ENCODE assay signal across 23 cellular contexts in the genomic region with DNA sequence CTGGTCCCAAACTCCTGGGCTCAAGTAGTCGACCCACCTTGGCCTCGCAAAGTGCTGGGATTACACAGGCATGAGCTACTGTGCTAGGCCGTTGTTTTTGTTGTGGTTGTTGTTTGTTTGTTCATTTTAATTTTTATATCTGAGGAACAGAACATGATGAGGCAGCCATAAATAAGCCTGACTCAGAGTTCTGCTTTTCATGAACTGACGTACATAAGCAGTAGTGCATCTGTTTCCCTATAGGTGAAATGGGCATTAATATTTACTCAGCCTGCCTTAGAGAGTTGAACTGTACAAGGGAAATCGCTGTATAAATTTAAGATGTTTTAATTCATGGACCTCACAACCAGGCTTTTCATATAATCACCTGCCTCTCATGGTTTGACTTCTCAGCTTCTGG.
DNase-seq lines count a peak whose midpoint lies in the region; ATAC-seq lines count a peak whose summit lies in the region.
"Had no signal": no experiment of that assay in that cellular context is flagged by ENCODE, and none has a peak within 500 bp of the region (broad histone marks: within the 10 kb centered on the region; RNA-seq: fewer than 3 reads in every experiment).

No MANE protein-coding gene starts in this region.

- ATAC-seq in GM21367 (IDR thresholded peaks at IDR 0.05; ENCODE audit: unreplicated experiment) (no peak), HG02798 (IDR thresholded peaks at IDR 0.05; ENCODE audit: poor library complexity, unreplicated experiment) (no peak)
- ATAC-seq: CD8-positive, alpha-beta T cell; K562; T-cell had no signal

- intact Hi-C loops in dendritic cell treated with granulocyte-macrophage colony-stimulating factor and Interleukin-4, amounts not matched to agents 40 ng/mL and 50 ng/mL, for 4 days (cut with micrococcal nuclease), result loop anchor here (1.0 kb wide), 1 partner anchor 33 kb away; no protein-coding TSS in a partner anchor
- intact Hi-C loops in activated naive CD4-positive, alpha-beta T cell treated with anti-CD3 and anti-CD28 coated beads for 36 hours (cut with micrococcal nuclease), result loop anchor here (5.0 to 10.0 kb wide), 3 partner anchors 45 to 1268 kb away; no protein-coding TSS in a partner anchor

- no peaks in the 10 kb centered on the region for H3K9me3 Mint-ChIP-seq in dendritic cell treated with granulocyte-macrophage colony-stimulating factor and Interleukin-4, amounts not matched to agents 40 ng/mL and 50 ng/mL, for 4 days
- H3K9me3 Mint-ChIP-seq in activated naive CD4-positive, alpha-beta T cell treated with anti-CD3 and anti-CD28 coated beads for 36 hours, result no peaks in the 10 kb centered on the region
- H3K9me3 Mint-ChIP-seq: CD8-positive, alpha-beta T cell; T-cell had no signal

- H3K36me3 Mint-ChIP-seq in dendritic cell treated with granulocyte-macrophage colony-stimulating factor and Interleukin-4, amounts not matched to agents 40 ng/mL and 50 ng/mL, for 4 days (ENCODE audit: low read depth), result no peaks in the 10 kb centered on the region
- H3K36me3 Mint-ChIP-seq in activated naive CD4-positive, alpha-beta T cell treated with anti-CD3 and anti-CD28 coated beads for 36 hours (ENCODE audit: low read depth), result no peaks in the 10 kb centered on the region

- CTCF ChIA-PET in activated naive CD4-positive, alpha-beta T cell treated with anti-CD3 and anti-CD28 coated beads for 36 hours (lab: Charles Lee), result interaction anchor here (0.6 to 5.5 kb wide), 6 partner anchors 21 to 395 kb away, joined by 3 to 19 read pairs (median 3); no protein-coding TSS in a partner anchor

- no peaks in the 10 kb centered on the region for H3K27me3 Mint-ChIP-seq in dendritic cell treated with granulocyte-macrophage colony-stimulating factor and Interleukin-4, amounts not matched to agents 40 ng/mL and 50 ng/mL, for 4 days
- no peaks in the 10 kb centered on the region for H3K27me3 Mint-ChIP-seq in activated naive CD4-positive, alpha-beta T cell treated with anti-CD3 and anti-CD28 coated beads for 36 hours (ENCODE audit: low read depth)
- H3K27me3 Mint-ChIP-seq: T-cell had no signal

- H3K4me1 Mint-ChIP-seq in dendritic cell treated with granulocyte-macrophage colony-stimulating factor and Interleukin-4, amounts not matched to agents 40 ng/mL and 50 ng/mL, for 4 days (ENCODE audit: low read depth), result peaks cover 19% of the 10 kb centered on the region
- peaks cover 30% of the 10 kb centered on the region for H3K4me1 Mint-ChIP-seq in activated naive CD4-positive, alpha-beta T cell treated with anti-CD3 and anti-CD28 coated beads for 36 hours (ENCODE audit: low read depth)

- H3K4me3 Mint-ChIP-seq in dendritic cell treated with granulocyte-macrophage colony-stimulating factor and Interleukin-4, amounts not matched to agents 40 ng/mL and 50 ng/mL, for 4 days, result no peak overlapping the region
- no peak overlapping the region for H3K4me3 Mint-ChIP-seq in activated naive CD4-positive, alpha-beta T cell treated with anti-CD3 and anti-CD28 coated beads for 36 hours
- H3K4me3 Mint-ChIP-seq: CD8-positive, alpha-beta T cell had no signal

- peak overlapping the region; percentile 84 for H3K27ac Mint-ChIP-seq in dendritic cell treated with granulocyte-macrophage colony-stimulating factor and Interleukin-4, amounts not matched to agents 40 ng/mL and 50 ng/mL, for 4 days
- H3K27ac Mint-ChIP-seq in activated naive CD4-positive, alpha-beta T cell treated with anti-CD3 and anti-CD28 coated beads for 36 hours, result no peak overlapping the region
- H3K27ac Mint-ChIP-seq: CD8-positive, alpha-beta T cell had no signal

- DNase-seq in NOMO-1 (lab: John Stamatoyannopoulos, UW; ENCODE audit: unreplicated experiment in 2 of 2) (peak; percentile 30 to 41), NOMO-1 treated with dmso at 0.1 percent for 144 hours (lab: John Stamatoyannopoulos, UW; ENCODE audit: unreplicated experiment) (no peak), MV-4-11 (lab: John Stamatoyannopoulos, UW) (peak; percentile 25)
- no peak for DNase-seq in activated naive CD4-positive, alpha-beta T cell treated with anti-CD3 and anti-CD28 coated beads for 36 hours
- no peak for DNase-seq in activated effector memory CD4-positive, alpha-beta T cell treated with Interleukin-2 at 50 U/mL for 16 hours
- DNase-seq: 8988T; BE2C; Calu3; CD8-positive, alpha-beta T cell; DMS53; EL; GM23248; NCI-H1417 treated with DMSO at 0.1 percent for 48 hours; NCI-H187 treated with DMSO at 0.1 percent for 48 hours; NCI-H226; NCI-H524; SHP77 treated with DMSO at 0.1 percent for 48 hours; SK-N-SH; T-cell had no signal

Comparison
In these comparisons a context has a peak if more than half of its experiments do, and no peak if none do; other contexts are left out.
1. DNase-seq: peak in NOMO-1 (2 of 2) and MV-4-11 (single experiment); none in NOMO-1 treated with dmso at 0.1 percent for 144 hours (single experiment), activated naive CD4-positive, alpha-beta T cell treated with anti-CD3 and anti-CD28 coated beads for 36 hours (single experiment) and activated effector memory CD4-positive, alpha-beta T cell treated with Interleukin-2 at 50 U/mL for 16 hours (single experiment).